Comparison of ENCODE assay signal across 9 cellular contexts in genomic region chr17:49260922-49261291, GRCh38. TPM values are rescaled to one million over a fixed set of nuclear protein-coding genes. Genes with fewer than 3 reads are reported as not detected.
DNase-seq lines count a peak whose midpoint lies in the region; ATAC-seq and TF ChIP-seq lines count a peak whose summit lies in the region.
"Had no signal": no experiment of that assay in that cellular context is flagged by ENCODE, and none has a peak within 500 bp of the region (broad histone marks: within the 10 kb centered on the region; RNA-seq: fewer than 3 reads in every experiment).

No MANE protein-coding gene starts in this region.

- H3K36me3 ChIP-seq in OCI-LY1 (ENCODE audit: insufficient read depth, low read length) (no peaks in the 10 kb centered on the region), endocrine pancreas (ENCODE audit: control insufficient read depth, insufficient read depth, low read length) (no peaks in the 10 kb centered on the region), osteoblast (ENCODE audit: insufficient read depth, low read length) (no peaks in the 10 kb centered on the region)

- H2AFZ ChIP-seq in OCI-LY1 (ENCODE audit: low read length), result no peak overlapping the region
- peak overlapping the region; percentile 94 for H2AFZ ChIP-seq in osteoblast (ENCODE audit: low read length)

- intact Hi-C loops in CD4-positive, alpha-beta T cell (cut with DNase I, micrococcal nuclease), result no loop called here

- H3K79me2 ChIP-seq in OCI-LY1 (ENCODE audit: insufficient read depth, low read length) (no peaks in the 10 kb centered on the region), osteoblast (ENCODE audit: insufficient read depth, low read length) (no peaks in the 10 kb centered on the region)

- H3K36me3 Mint-ChIP-seq in CD4-positive, alpha-beta T cell (ENCODE audit: low read depth), result no peaks in the 10 kb centered on the region

- ATAC-seq in CD4-positive, alpha-beta T cell (ENCODE audit: poor library complexity), result no peak

- H3K9ac ChIP-seq in OCI-LY1 (ENCODE audit: low read length), result no peak overlapping the region; the same call in 1 of the 2 replicates
- no peak overlapping the region for H3K9ac ChIP-seq in endocrine pancreas (ENCODE audit: control insufficient read depth, insufficient read depth, low read length)

- H4K20me1 ChIP-seq in OCI-LY1 (ENCODE audit: insufficient read depth, low read length) (no peaks in the 10 kb centered on the region), osteoblast (ENCODE audit: insufficient read depth, low read length) (no peaks in the 10 kb centered on the region)

- no peaks in the 10 kb centered on the region for H3K9me3 Mint-ChIP-seq in CD4-positive, alpha-beta T cell

- H3K9me2 ChIP-seq in OCI-LY1 (ENCODE audit: low read depth, low read length), result no peaks in the 10 kb centered on the region

- POLR2A ChIA-PET in CD4-positive, alpha-beta T cell (lab: Charles Lee), result interaction anchor here (0.9 kb wide), 1 partner anchor 31 kb away, joined by 3 read pairs; no protein-coding TSS in a partner anchor

- no peak overlapping the region for H3K27ac ChIP-seq in CD4-positive, alpha-beta T cell (ENCODE audit: low read depth, low read length)
- H3K27ac ChIP-seq in OCI-LY1 (ENCODE audit: low read depth, low read length, poor library complexity, severe bottlenecking), result no peak overlapping the region
- peak overlapping the region; percentile 77 for H3K27ac ChIP-seq in osteoblast (ENCODE audit: low read depth, low read length)
- H3K27ac ChIP-seq: SK-N-MC had no signal

- no peak overlapping the region for H3K27ac Mint-ChIP-seq in CD4-positive, alpha-beta T cell

- DNase-seq in CD4-positive, alpha-beta T cell, result no peak
- DNase-seq in osteoblast (ENCODE audit: insufficient read length, low spot score, missing footprints) (peak; percentile 71), NCI-H1694 treated with DMSO at 0.1 percent for 48 hours (lab: John Stamatoyannopoulos, UW) (no peak), kidney tubule cell (ENCODE audit: low spot score) (no peak), COLO829 (ENCODE audit: low spot score) (no peak), NCI-H82 (lab: John Stamatoyannopoulos, UW) (no peak)

- H3K4me2 ChIP-seq in OCI-LY1 (ENCODE audit: low read length), result peak overlapping the region; percentile 68; the same call in 1 of the 2 replicates
- H3K4me2 ChIP-seq in osteoblast (ENCODE audit: insufficient read depth, low read length), result peak overlapping the region; percentile 83

- peak overlapping the region; percentile 51 for H3K4me3 ChIP-seq in OCI-LY1 (ENCODE audit: low read depth, low read length, poor library complexity, severe bottlenecking)
- peak overlapping the region; percentile 18 for H3K4me3 ChIP-seq in endocrine pancreas (ENCODE audit: control insufficient read depth, insufficient read depth, low read length)
- H3K4me3 ChIP-seq in osteoblast (ENCODE audit: insufficient read depth, low read length), result peak overlapping the region; percentile 76

- TF ChIP-seq CTCF in CD4-positive, alpha-beta T cell (IDR thresholded peaks at IDR 0.05), result no peak
- TF ChIP-seq CTCF in OCI-LY1 (IDR thresholded peaks at IDR 0.05; ENCODE audit: low read length), result no peak
- TF ChIP-seq CTCF in osteoblast (IDR thresholded peaks at IDR 0.05; ENCODE audit: extremely low read depth, low read depth, low read length), result no peak

- peaks cover 8% of the 10 kb centered on the region for H3K27me3 ChIP-seq in CD4-positive, alpha-beta T cell (ENCODE audit: control insufficient read depth, insufficient read depth, low read length)
- H3K27me3 ChIP-seq in OCI-LY1 (ENCODE audit: insufficient read depth, low read length) (0 out of 2 replicates have a peak, but pooled peaks cover 4% of the 10 kb centered on the region), endocrine pancreas (ENCODE audit: control insufficient read depth, insufficient read depth, low read length) (peaks cover 2% of the 10 kb centered on the region), osteoblast (ENCODE audit: insufficient read depth, low read length) (no peaks in the 10 kb centered on the region)

- H3F3A ChIP-seq in OCI-LY1 (ENCODE audit: insufficient read depth, low read length), result no peaks in the 10 kb centered on the region

- peaks cover 11% of the 10 kb centered on the region for H3K4me1 Mint-ChIP-seq in CD4-positive, alpha-beta T cell (ENCODE audit: low read depth)

- CTCF ChIA-PET in CD4-positive, alpha-beta T cell (lab: Charles Lee), result no interaction called here

- H3K4me3 Mint-ChIP-seq in CD4-positive, alpha-beta T cell, result peak overlapping the region; percentile 66

- H3K9me3 ChIP-seq in CD4-positive, alpha-beta T cell (ENCODE audit: control insufficient read depth, low read length), result no peaks in the 10 kb centered on the region
- H3K9me3 ChIP-seq in OCI-LY1 (ENCODE audit: low read length) (no peaks in the 10 kb centered on the region), endocrine pancreas (ENCODE audit: control insufficient read depth, low read length) (no peaks in the 10 kb centered on the region), osteoblast (ENCODE audit: low read depth, low read length) (no peaks in the 10 kb centered on the region)

- H3K27me3 Mint-ChIP-seq in CD4-positive, alpha-beta T cell, result peaks cover 9% of the 10 kb centered on the region

- peaks cover 10% of the 10 kb centered on the region for H3K4me1 ChIP-seq in OCI-LY1 (ENCODE audit: insufficient read depth, low read length, severe bottlenecking)
- no peaks in the 10 kb centered on the region for H3K4me1 ChIP-seq in endocrine pancreas (ENCODE audit: control insufficient read depth, insufficient read depth, low read length)
- H3K4me1 ChIP-seq in osteoblast (ENCODE audit: insufficient read depth, low read length), result peaks cover 12% of the 10 kb centered on the region

RNA-seq across cellular contexts. Expression of gene PHOSPHO1, which starts 30.3 kb away (rescaled TPM):
- total RNA-seq in CD4-positive, alpha-beta T cell, result not detected
- total RNA-seq in osteoblast, result 0.29 and 0.36 TPM in 2 replicates

RNA-seq across cellular contexts. Expression of gene ABI3, which starts 50.4 kb away (rescaled TPM):
- 1 to 10 TPM; 5.6 to 5.8 TPM for total RNA-seq in CD4-positive, alpha-beta T cell
- total RNA-seq in osteoblast, result under 0.01 and 0.36 TPM in 2 replicates

RNA-seq across cellular contexts. Expression of gene GNGT2, which starts 50.5 kb away (rescaled TPM):
- 1 to 10 TPM; 2.3 to 2.4 TPM for total RNA-seq in CD4-positive, alpha-beta T cell
- not detected in 2 replicates for total RNA-seq in osteoblast

Comparison
In these comparisons a context has a peak if more than half of its experiments do, and no peak if none do; other contexts are left out.
1. H3K4me3 ChIP-seq: peak in every context shown above with its lines; median percentile 76 in osteoblast; 51 in OCI-LY1; 18 in endocrine pancreas.